ENCODE assay signal across 8 cellular contexts in genomic region chr11:7353100-7353499, GRCh38.
A peak's percentile ranks its signal among the peaks of the same experiment; 100 is the strongest.
DNase-seq lines count a peak whose midpoint lies in the region; ATAC-seq and TF ChIP-seq lines count a peak whose summit lies in the region.

No MANE protein-coding gene starts in this region.

- no peak overlapping the region for H3T11ph ChIP-seq in H9 (ENCODE audit: low read length)

- H2AFZ ChIP-seq in H9 (ENCODE audit: low read length): no peak overlapping the region

- no peak overlapping the region for H2BK120ac ChIP-seq in H9 (ENCODE audit: low read depth, low read length, poor library complexity, severe bottlenecking)

- no peaks in the 10 kb centered on the region for H3K79me1 ChIP-seq in H9 (ENCODE audit: insufficient read depth, low read depth, low read length, poor library complexity, severe bottlenecking)

- no peak overlapping the region for H3K23ac ChIP-seq in H9 (ENCODE audit: insufficient read length, low read depth, low read length)

- no peaks in the 10 kb centered on the region for H3K9me3 Mint-ChIP-seq in H9

- no peak overlapping the region for H3K27ac Mint-ChIP-seq in H9

- no peaks in the 10 kb centered on the region for H3K27me3 ChIP-seq in H9 (ENCODE audit: insufficient read depth, low read length)

- no peaks in the 10 kb centered on the region for H4K20me1 ChIP-seq in H9 (ENCODE audit: control insufficient read depth, insufficient read depth, insufficient read length)

- no peak overlapping the region for H2BK20ac ChIP-seq in H9 (ENCODE audit: low read depth, low read length, poor library complexity, severe bottlenecking)

- no peak overlapping the region for H3K9ac ChIP-seq in H9 (ENCODE audit: extremely low read depth, insufficient read length, low read length)

- H2BK12ac ChIP-seq in H9 (ENCODE audit: insufficient read length, low read depth, low read length): no peak overlapping the region

- peaks cover 10 to 13% of the 10 kb centered on the region in 2 experiments for H3K4me1 Mint-ChIP-seq in H9

- H3K4ac ChIP-seq in H9 (ENCODE audit: low read depth, low read length): no peak overlapping the region

- H3K36me3 Mint-ChIP-seq in H9 (ENCODE audit: insufficient read depth in 1 of 3, low read depth in 3 of 3): no peaks in the 10 kb centered on the region

- no peaks in the 10 kb centered on the region for H3K79me2 ChIP-seq in H9 (ENCODE audit: insufficient read depth, low read length)

- H4K8ac ChIP-seq in H9 (replicated peaks; ENCODE audit: insufficient read length, low read depth, low read length): no peak overlapping the region

- WGBS in H9 (ENCODE audit: extremely low coverage, insufficient read length, low lambda C conversion rate): no CpG with 5 or more reads among the region's 4 CpGs

- no peak overlapping the region for H3K14ac ChIP-seq in H9 (ENCODE audit: insufficient read depth, low read length)

- no peak overlapping the region for H3K56ac ChIP-seq in H9 (ENCODE audit: insufficient read length, low read depth, low read length)

- ATAC-seq in HG03520 (IDR thresholded peaks at IDR 0.05; ENCODE audit: unreplicated experiment): no peak

- no peaks in the 10 kb centered on the region for H3K4me1 ChIP-seq in H9 (ENCODE audit: insufficient read depth, low read length)

- H2AK5ac ChIP-seq in H9 (ENCODE audit: insufficient read length, low read length): no peak overlapping the region

- no peak overlapping the region for H3K27ac ChIP-seq in H9 (ENCODE audit: insufficient read length, low read depth, low read length)

- no peak overlapping the region for H2BK5ac ChIP-seq in H9 (ENCODE audit: insufficient read length, low read length)

- H4K91ac ChIP-seq in H9 (ENCODE audit: insufficient read length, low read depth, low read length): no peak overlapping the region

- peak; percentile 11 for DNase-seq in NCI-H748 (lab: John Stamatoyannopoulos, UW; ENCODE audit: unreplicated experiment)
- no peak for DNase-seq in NCI-H748 treated with DMSO at 0.1 percent for 48 hours (lab: John Stamatoyannopoulos, UW)
- DNase-seq in H9: peak; percentile 64
- DNase-seq in RPMI7951 (ENCODE audit: low read depth): peak; percentile 5
- DNase-seq in globus pallidus (ENCODE audit: low spot score): peak; percentile 11
- DNase-seq in kidney glomerular epithelial cell (lab: John Stamatoyannopoulos, UW): no peak
- no peak for DNase-seq in NCI-H187 treated with DMSO at 0.1 percent for 48 hours (lab: John Stamatoyannopoulos, UW)

- no peak overlapping the region for H3K18ac ChIP-seq in H9 (ENCODE audit: insufficient read length, low read depth, low read length)

- no peak overlapping the region for H3K4me3 Mint-ChIP-seq in H9

- no peak overlapping the region for H4K5ac ChIP-seq in H9 (ENCODE audit: insufficient read length, low read depth, low read length)

- H3K9me3 ChIP-seq in H9 (ENCODE audit: control insufficient read depth, low read depth, low read length): no peaks in the 10 kb centered on the region

- TF ChIP-seq CTCF in H9 (conservative IDR thresholded peaks at IDR 0.05): peak; percentile 78

- H3K23me2 ChIP-seq in H9 (ENCODE audit: insufficient read length, low read depth, low read length, poor library complexity, severe bottlenecking): no peaks in the 10 kb centered on the region

- no peak overlapping the region for H3K4me2 ChIP-seq in H9 (ENCODE audit: insufficient read depth, insufficient read length, low read length)

- H3K27me3 Mint-ChIP-seq in H9 (ENCODE audit: low read depth): peaks cover 3% of the 10 kb centered on the region; the same call in 1 of the 2 replicates

- no peak overlapping the region for H2BK15ac ChIP-seq in H9 (ENCODE audit: low read depth, low read length)

Comparison
In these comparisons a context has a peak if more than half of its experiments do, and no peak if none do; other contexts are left out.
1. DNase-seq: peak in NCI-H748 (single experiment), H9 (single experiment), RPMI7951 (single experiment) and globus pallidus (single experiment); none in NCI-H748 treated with DMSO at 0.1 percent for 48 hours (single experiment), kidney glomerular epithelial cell (single experiment) and NCI-H187 treated with DMSO at 0.1 percent for 48 hours (single experiment).